21 cellular contexts compared by ENCODE assay signal in genomic region chr17:76368545-76368944, GRCh38. TPM values are rescaled to one million over a fixed set of nuclear protein-coding genes. Genes with fewer than 3 reads are reported as not detected.
DNase-seq lines count a peak whose midpoint lies in the region; ATAC-seq, FAIRE-seq and TF ChIP-seq lines count a peak whose summit lies in the region.
"Had no signal": no experiment of that assay in that cellular context is flagged by ENCODE, and none has a peak within 500 bp of the region (broad histone marks: within the 10 kb centered on the region; RNA-seq: fewer than 3 reads in every experiment).

No MANE protein-coding gene starts in this region.

- no CpG with 5 or more reads among the region's 11 CpGs for WGBS in H9 (ENCODE audit: extremely low coverage, insufficient read length, low lambda C conversion rate)
- 50% methylated on average over 11 of the region's 11 CpGs for WGBS in GM12878 (ENCODE audit: insufficient coverage, insufficient replicate concordance, low lambda C conversion rate, missing lambda C conversion rate)

- no peak overlapping the region for H4K8ac ChIP-seq in H9 (replicated peaks; ENCODE audit: insufficient read length, low read depth, low read length)

- CTCF ChIA-PET in GM12878 (lab: Yijun Ruan, JAX) = interaction anchor here (1.5 to 1.8 kb wide), 2 partner anchors 16 to 90 kb away, joined by 5 to 6 read pairs; partner anchors contain the start of gene PRPSAP1

- RAD21 ChIA-PET in GM12878 (lab: Charles Lee; ENCODE audit: unreplicated experiment) = no interaction called here

- peak overlapping the region; percentile 62 for H3K4me2 ChIP-seq in DND-41 (ENCODE audit: insufficient read depth, low read length)
- H3K4me2 ChIP-seq in H9 (ENCODE audit: insufficient read depth, insufficient read length, low read length) = no peak overlapping the region
- peak overlapping the region; percentile 43 for H3K4me2 ChIP-seq in GM12878 (ENCODE audit: control insufficient read depth, insufficient read depth)
- H3K4me2 ChIP-seq in neural progenitor cell = no peak overlapping the region

- SMC1A ChIA-PET in GM12878 (lab: Charles Lee; ENCODE audit: uncharacterized antibody, unreplicated experiment) = interaction anchor here (1.3 kb wide), 1 partner anchor 15 kb away, joined by 3 read pairs; the partner anchor contains the start of gene PRPSAP1

- no peak overlapping the region for H2BK20ac ChIP-seq in H9 (ENCODE audit: low read depth, low read length, poor library complexity, severe bottlenecking)

- no peak overlapping the region for H2BK5ac ChIP-seq in H9 (ENCODE audit: insufficient read length, low read length)

- no peak overlapping the region for H2BK120ac ChIP-seq in H9 (ENCODE audit: low read depth, low read length, poor library complexity, severe bottlenecking)

- H3K27ac ChIP-seq in DND-41 (ENCODE audit: low read length) (peak overlapping the region; percentile 79), H9 (ENCODE audit: insufficient read length, low read depth, low read length) (no peak overlapping the region), GM12878 (ENCODE audit: control insufficient read depth, insufficient read depth) (no peak overlapping the region), neural progenitor cell (no peak overlapping the region)
- H3K27ac ChIP-seq: ascending aorta, C4-2B, gastrocnemius medialis, parathyroid adenoma, tibial nerve had no signal

- no peak overlapping the region for H4K91ac ChIP-seq in H9 (ENCODE audit: insufficient read length, low read depth, low read length)

- H3K4me1 Mint-ChIP-seq in H9 (peaks cover 22 to 37% of the 10 kb centered on the region in 2 experiments), neural progenitor cell (peaks cover 43% of the 10 kb centered on the region)
- no peaks in the 10 kb centered on the region for H3K4me1 Mint-ChIP-seq in T-helper 2 cell treated with Interferon-gamma antibody and Interleukin-4, amounts not matched to agents 5 μg/mL and 100 μg/mL, for 36 hours (ENCODE audit: low read depth)

- no peak overlapping the region for H3K4ac ChIP-seq in H9 (ENCODE audit: low read depth, low read length)

- no peak overlapping the region for H3T11ph ChIP-seq in H9 (ENCODE audit: low read length)

- H3K79me2 ChIP-seq in DND-41 (ENCODE audit: insufficient read depth, low read length) = no peaks in the 10 kb centered on the region
- no peaks in the 10 kb centered on the region for H3K79me2 ChIP-seq in H9 (ENCODE audit: insufficient read depth, low read length)
- H3K79me2 ChIP-seq in GM12878 (ENCODE audit: control insufficient read depth, insufficient read depth, low read length) = no peaks in the 10 kb centered on the region
- H3K79me2 ChIP-seq in neural progenitor cell (ENCODE audit: low read depth) = no peaks in the 10 kb centered on the region
- H3K79me2 ChIP-seq: parathyroid adenoma had no signal

- ATAC-seq in DND-41 (ENCODE audit: insufficient read depth, low read depth) (peak; percentile 97), GM12878 (peak; percentile 56)
- ATAC-seq: gastrocnemius medialis; left ventricle myocardium superior; stimulated activated memory B cell treated with anti-CD40 and anti-IgM and Interleukin-4, amounts not matched to agents 10 μg/mL and 1 μg/mL and 100 μg/mL, for 72 hours had no signal

- DNase-seq in DND-41 (peak; percentile 75), H9 (peak; percentile 50), GM12878 (ENCODE audit: low read depth, low spot score) (no peak), neural progenitor cell (ENCODE audit: low spot score) (no peak), iPS-NIHi7 (ENCODE audit: extremely low spot score) (no peak), NOMO-1 treated with dmso at 0.1 percent for 144 hours (lab: John Stamatoyannopoulos, UW; ENCODE audit: unreplicated experiment) (no peak), superior temporal gyrus (ENCODE audit: extremely low spot score) (no peak)
- DNase-seq in T-helper 2 cell treated with Interferon-gamma antibody and Interleukin-4, amounts not matched to agents 5 μg/mL and 100 μg/mL, for 36 hours (ENCODE audit: low spot score) = no peak
- DNase-seq: activated gamma-delta T cell, DMS153, gastrocnemius medialis, left ventricle myocardium superior, NCI-H1092, NCI-H2081, NCI-H524 had no signal

- H2AFZ ChIP-seq in DND-41 (ENCODE audit: low read depth, low read length) (peak overlapping the region; percentile 84), H9 (ENCODE audit: low read length) (no peak overlapping the region), GM12878 (ENCODE audit: control insufficient read depth, low read depth, low read length) (peak overlapping the region; percentile 37), neural progenitor cell (replicated peaks) (peak overlapping the region; percentile 39)
- H2AFZ ChIP-seq: parathyroid adenoma had no signal

- peaks cover 4% of the 10 kb centered on the region for H3F3A ChIP-seq in neural progenitor cell (ENCODE audit: low read depth)

- POLR2A ChIA-PET in GM12878 (lab: Charles Lee) = no interaction called here

- H3K36me3 Mint-ChIP-seq in H9 (ENCODE audit: insufficient read depth in 1 of 3, low read depth in 3 of 3) (no peaks in the 10 kb centered on the region), neural progenitor cell (peaks cover 17% of the 10 kb centered on the region)
- no peaks in the 10 kb centered on the region for H3K36me3 Mint-ChIP-seq in T-helper 2 cell treated with Interferon-gamma antibody and Interleukin-4, amounts not matched to agents 5 μg/mL and 100 μg/mL, for 36 hours (ENCODE audit: low read depth)
- H3K36me3 Mint-ChIP-seq: stimulated activated memory B cell treated with anti-CD40 and anti-IgM and Interleukin-4, amounts not matched to agents 10 μg/mL and 1 μg/mL and 100 μg/mL, for 72 hours had no signal

- no peak overlapping the region for H4K5ac ChIP-seq in H9 (ENCODE audit: insufficient read length, low read depth, low read length)

- H3K4me3 ChIP-seq in DND-41 (ENCODE audit: low read depth in 1 of 2, low read length in 2 of 2) (peak overlapping the region in 1 of 2 experiments; percentile 49; a peak in 2 of 4 replicates), GM12878 (no peak overlapping the region), neural progenitor cell (no peak overlapping the region)
- H3K4me3 ChIP-seq: ascending aorta, gastrocnemius medialis, tibial nerve had no signal

- TF ChIP-seq POLR2A in GM12878 (IDR thresholded peaks at IDR 0.05; ENCODE audit: low read depth, low read length) = no peak

- H3K27me3 ChIP-seq in DND-41 (ENCODE audit: insufficient read depth, low read length, poor library complexity) = no peaks in the 10 kb centered on the region
- H3K27me3 ChIP-seq in H9 (ENCODE audit: insufficient read depth, low read length) = no peaks in the 10 kb centered on the region
- no peaks in the 10 kb centered on the region for H3K27me3 ChIP-seq in GM12878 (replicated peaks in 1 of 2; ENCODE audit: control insufficient read depth in 2 of 2, insufficient read depth in 2 of 2, low read length in 1 of 2)
- no peaks in the 10 kb centered on the region for H3K27me3 ChIP-seq in neural progenitor cell
- H3K27me3 ChIP-seq: ascending aorta, gastrocnemius medialis, tibial nerve had no signal

- no peak overlapping the region for H2AK5ac ChIP-seq in H9 (ENCODE audit: insufficient read length, low read length)

- no peaks in the 10 kb centered on the region for H3K23me2 ChIP-seq in H9 (ENCODE audit: insufficient read length, low read depth, low read length, poor library complexity, severe bottlenecking)

- H3K27ac Mint-ChIP-seq in H9 (no peak overlapping the region), neural progenitor cell (no peak overlapping the region)
- no peak overlapping the region for H3K27ac Mint-ChIP-seq in T-helper 2 cell treated with Interferon-gamma antibody and Interleukin-4, amounts not matched to agents 5 μg/mL and 100 μg/mL, for 36 hours
- H3K27ac Mint-ChIP-seq: stimulated activated memory B cell treated with anti-CD40 and anti-IgM and Interleukin-4, amounts not matched to agents 10 μg/mL and 1 μg/mL and 100 μg/mL, for 72 hours had no signal

- H3K4me1 ChIP-seq in DND-41 (ENCODE audit: insufficient read depth, low read length) (peaks cover 16% of the 10 kb centered on the region), H9 (ENCODE audit: insufficient read depth, low read length) (peaks cover 5% of the 10 kb centered on the region; the same call in 1 of the 2 replicates), GM12878 (ENCODE audit: control insufficient read depth, insufficient read depth, low read length) (no peaks in the 10 kb centered on the region), neural progenitor cell (peaks cover 4% of the 10 kb centered on the region)
- H3K4me1 ChIP-seq: parathyroid adenoma had no signal

- H3K27me3 Mint-ChIP-seq in H9 (ENCODE audit: low read depth) (no peaks in the 10 kb centered on the region; the same call in none of the 2 replicates), neural progenitor cell (ENCODE audit: insufficient read depth, low read depth) (peaks cover 2% of the 10 kb centered on the region)
- H3K27me3 Mint-ChIP-seq in T-helper 2 cell treated with Interferon-gamma antibody and Interleukin-4, amounts not matched to agents 5 μg/mL and 100 μg/mL, for 36 hours (ENCODE audit: low read depth) = no peaks in the 10 kb centered on the region

- no peaks in the 10 kb centered on the region for H4K20me1 ChIP-seq in DND-41 (ENCODE audit: insufficient read depth, low read length)
- no peaks in the 10 kb centered on the region for H4K20me1 ChIP-seq in H9 (ENCODE audit: control insufficient read depth, insufficient read depth, insufficient read length)
- no peaks in the 10 kb centered on the region for H4K20me1 ChIP-seq in GM12878 (ENCODE audit: control insufficient read depth, insufficient read depth)
- no peaks in the 10 kb centered on the region for H4K20me1 ChIP-seq in neural progenitor cell (ENCODE audit: low read depth)

- TF ChIP-seq EP300 in GM12878 (IDR thresholded peaks at IDR 0.05; ENCODE audit: borderline replicate concordance in 1 of 2, control insufficient read depth in 1 of 2, low read depth in 2 of 2, low read length in 2 of 2) = no peak

- H3K9ac ChIP-seq in DND-41 (ENCODE audit: low read depth, low read length) (peak overlapping the region; percentile 57), H9 (ENCODE audit: extremely low read depth, insufficient read length, low read length) (no peak overlapping the region), GM12878 (ENCODE audit: control insufficient read depth, insufficient read depth, low read length) (no peak overlapping the region), neural progenitor cell (no peak overlapping the region)
- H3K9ac ChIP-seq: parathyroid adenoma had no signal

- no peak overlapping the region for H3K4me3 Mint-ChIP-seq in H9
- no peak overlapping the region for H3K4me3 Mint-ChIP-seq in neural progenitor cell
- no peak overlapping the region for H3K4me3 Mint-ChIP-seq in T-helper 2 cell treated with Interferon-gamma antibody and Interleukin-4, amounts not matched to agents 5 μg/mL and 100 μg/mL, for 36 hours
- H3K4me3 Mint-ChIP-seq: stimulated activated memory B cell treated with anti-CD40 and anti-IgM and Interleukin-4, amounts not matched to agents 10 μg/mL and 1 μg/mL and 100 μg/mL, for 72 hours had no signal

- H3K9me3 ChIP-seq in DND-41 (ENCODE audit: insufficient read depth, low read length, severe bottlenecking) = no peaks in the 10 kb centered on the region
- no peaks in the 10 kb centered on the region for H3K9me3 ChIP-seq in H9 (ENCODE audit: control insufficient read depth, low read depth, low read length)
- no peaks in the 10 kb centered on the region for H3K9me3 ChIP-seq in GM12878 (replicated peaks; ENCODE audit: control insufficient read depth, insufficient read depth, low read length)
- no peaks in the 10 kb centered on the region for H3K9me3 ChIP-seq in neural progenitor cell (ENCODE audit: low read depth)
- H3K9me3 ChIP-seq: ascending aorta, gastrocnemius medialis, tibial nerve had no signal

- FAIRE-seq in GM12878 (lab: Jason Lieb, UNC) = peak; percentile 23
- FAIRE-seq: colon had no signal

- no peaks in the 10 kb centered on the region for H3K36me3 ChIP-seq in DND-41 (ENCODE audit: insufficient read depth, low read length)
- no peaks in the 10 kb centered on the region for H3K36me3 ChIP-seq in GM12878 (ENCODE audit: control insufficient read depth in 2 of 2, insufficient read depth in 2 of 2, low read length in 1 of 2)
- no peaks in the 10 kb centered on the region for H3K36me3 ChIP-seq in neural progenitor cell
- H3K36me3 ChIP-seq: ascending aorta, gastrocnemius medialis, tibial nerve had no signal

- intact Hi-C loops in GM12878 (cut with micrococcal nuclease; ENCODE audit: unreplicated experiment) = no loop called here

- H3K9me3 Mint-ChIP-seq in H9 (no peaks in the 10 kb centered on the region; a peak in 1 of 5 replicates), neural progenitor cell (no peaks in the 10 kb centered on the region)
- no peaks in the 10 kb centered on the region for H3K9me3 Mint-ChIP-seq in T-helper 2 cell treated with Interferon-gamma antibody and Interleukin-4, amounts not matched to agents 5 μg/mL and 100 μg/mL, for 36 hours
- H3K9me3 Mint-ChIP-seq: stimulated activated memory B cell treated with anti-CD40 and anti-IgM and Interleukin-4, amounts not matched to agents 10 μg/mL and 1 μg/mL and 100 μg/mL, for 72 hours had no signal

- no peak overlapping the region for H2BK15ac ChIP-seq in H9 (ENCODE audit: low read depth, low read length)

- no peak overlapping the region for H3K18ac ChIP-seq in H9 (ENCODE audit: insufficient read length, low read depth, low read length)

- H3K79me1 ChIP-seq in H9 (ENCODE audit: insufficient read depth, low read depth, low read length, poor library complexity, severe bottlenecking) = no peaks in the 10 kb centered on the region

- peak; percentile 30 for TF ChIP-seq CTCF in DND-41 (IDR thresholded peaks at IDR 0.05; ENCODE audit: borderline replicate concordance, extremely low read depth, low read length, poor library complexity, severe bottlenecking)
- no peak for TF ChIP-seq CTCF in H9 (conservative IDR thresholded peaks at IDR 0.05)
- TF ChIP-seq CTCF in GM12878 (IDR thresholded peaks at IDR 0.05 in 2 of 3, conservative IDR thresholded peaks at IDR 0.05 in 1 of 3; ENCODE audit: control insufficient read depth in 2 of 3, extremely low read depth in 1 of 3, insufficient read depth in 1 of 3, low read depth in 3 of 3, low read length in 3 of 3) = no peak
- no peak for TF ChIP-seq CTCF in neural progenitor cell (IDR thresholded peaks at IDR 0.05)

- H2BK12ac ChIP-seq in H9 (ENCODE audit: insufficient read length, low read depth, low read length) = no peak overlapping the region

- in situ Hi-C loops in GM12878 (cut with MboI) = no loop called here

- no peak overlapping the region for H3K23ac ChIP-seq in H9 (ENCODE audit: insufficient read length, low read depth, low read length)

- H3K56ac ChIP-seq in H9 (ENCODE audit: insufficient read length, low read depth, low read length) = no peak overlapping the region

- no peak for TF ChIP-seq RAD21 in GM12878 (IDR thresholded peaks at IDR 0.05; ENCODE audit: insufficient read depth, low read depth, low read length)

- no TSS peak for BruUV-seq in GM12878 (replicated peaks; lab: Mats Ljungman, UMichigan)

- H3K14ac ChIP-seq in H9 (ENCODE audit: insufficient read depth, low read length) = no peak overlapping the region

RNA-seq across cellular contexts. Expression of gene PRPSAP1, which starts 14.8 kb away (rescaled TPM):
- total RNA-seq in H9 (2021) (38.4 and 40.2 TPM in 2 replicates), GM12878 (2014; rRNA removed) (15.8 and 23.1 TPM in 2 replicates), GM12878 (2014; rRNA removed; fragmentation: Illumina TruSeq; extraction: Trizol) (28.4 and 33.1 TPM in 2 replicates), GM12878 (2021) (46.5 and 55.0 TPM in 2 replicates), neural progenitor cell (ENCODE audit: low replicate concordance) (73.7 and 89.7 TPM in 2 replicates)
- total RNA-seq in GM12878 (2013; cell fraction: nucleolus; rRNA removed) = 91.5 and 107 TPM in 2 replicates
- 25.4 TPM for polyA plus RNA-seq in GM12878 (2011; ENCODE audit: low read depth)
- polyA plus RNA-seq in GM12878 (2011; rRNA removed) (80.1 and 84.2 TPM in 2 replicates), GM12878 (2014; fragmentation: Illumina TruSeq; extraction: Trizol) (44.3 and 50.0 TPM in 2 replicates), GM12878 (2014; fragmentation: Nextera tagmentation; extraction: Ambion mirVana) (10 to 100 TPM; 26.9 to 34.7 TPM), GM12878 (2014; rRNA removed) (38.5 and 42.4 TPM in 2 replicates), GM12878 (2016; fragmentation: Nextera tagmentation; extraction: Ambion mirVana) (10 to 100 TPM; 52.5 to 56.5 TPM)
- polyA plus RNA-seq in GM12878 (2011; cell fraction: cytosol; rRNA removed) = 82.2 and 89.3 TPM in 2 replicates
- 158 and 247 TPM in 2 replicates for polyA plus RNA-seq in GM12878 (2011; cell fraction: nucleus; rRNA removed)
- 24.0 and 37.1 TPM in 2 replicates for polyA plus RNA-seq in GM12878 (2012)
- 54.8 and 71.8 TPM in 2 replicates for polyA minus RNA-seq in GM12878 (2011; rRNA and poly(A)+ RNA removed)
- 16.0 and 17.2 TPM in 2 replicates for polyA minus RNA-seq in GM12878 (2011; cell fraction: cytosol; rRNA and poly(A)+ RNA removed)
- 34.0 and 38.3 TPM in 2 replicates for polyA minus RNA-seq in GM12878 (2011; cell fraction: nucleus; rRNA and poly(A)+ RNA removed)

RNA-seq across cellular contexts. Expression of gene SPHK1, which starts 15.9 kb away (rescaled TPM):
- total RNA-seq in H9 (2021) (1.4 and 1.8 TPM in 2 replicates), GM12878 (2014; rRNA removed) (1.1 and 2.0 TPM in 2 replicates), GM12878 (2014; rRNA removed; fragmentation: Illumina TruSeq; extraction: Trizol) (0.23 and 0.31 TPM in 2 replicates), GM12878 (2021) (0.77 and 1.3 TPM in 2 replicates), neural progenitor cell (ENCODE audit: low replicate concordance) (1.3 and 1.9 TPM in 2 replicates)
- total RNA-seq in GM12878 (2013; cell fraction: nucleolus; rRNA removed) = 0.17 TPM in 1 of 2 replicates, not detected in the other
- 0.47 TPM for polyA plus RNA-seq in GM12878 (2011; ENCODE audit: low read depth)
- polyA plus RNA-seq in GM12878 (2011; rRNA removed) (0.30 and 0.31 TPM in 2 replicates), GM12878 (2014; fragmentation: Illumina TruSeq; extraction: Trizol) (0.09 TPM in 1 of 2 replicates, not detected in the other), GM12878 (2014; fragmentation: Nextera tagmentation; extraction: Ambion mirVana) (not detected), GM12878 (2014; rRNA removed) (0.80 and 0.94 TPM in 2 replicates), GM12878 (2016; fragmentation: Nextera tagmentation; extraction: Ambion mirVana) (under 1 TPM; 0.29 to 0.40 TPM)
- 0.42 and 0.72 TPM in 2 replicates for polyA plus RNA-seq in GM12878 (2011; cell fraction: cytosol; rRNA removed)
- 4.9 and 5.5 TPM in 2 replicates for polyA plus RNA-seq in GM12878 (2011; cell fraction: nucleus; rRNA removed)
- 0.54 and 0.83 TPM in 2 replicates for polyA plus RNA-seq in GM12878 (2012)
- polyA minus RNA-seq in GM12878 (2011; rRNA and poly(A)+ RNA removed) = 0.22 and 0.26 TPM in 2 replicates
- polyA minus RNA-seq in GM12878 (2011; cell fraction: cytosol; rRNA and poly(A)+ RNA removed) = not detected in 2 replicates
- polyA minus RNA-seq in GM12878 (2011; cell fraction: nucleus; rRNA and poly(A)+ RNA removed) = 0.48 and 0.73 TPM in 2 replicates

Comparison
In these comparisons a context has a peak if more than half of its experiments do, and no peak if none do; other contexts are left out.
1. DNase-seq: peak in DND-41 (single experiment) and H9 (single experiment); none in GM12878 (single experiment), neural progenitor cell (single experiment), iPS-NIHi7 (single experiment), NOMO-1 treated with dmso at 0.1 percent for 144 hours (single experiment), T-helper 2 cell treated with Interferon-gamma antibody and Interleukin-4, amounts not matched to agents 5 μg/mL and 100 μg/mL, for 36 hours (single experiment) and superior temporal gyrus (single experiment).
2. H3K4me2 ChIP-seq: peak in DND-41 (single experiment) and GM12878 (single experiment); none in H9 (single experiment) and neural progenitor cell (single experiment).